ENCODE assay signal across 12 cellular contexts in the genomic region with DNA sequence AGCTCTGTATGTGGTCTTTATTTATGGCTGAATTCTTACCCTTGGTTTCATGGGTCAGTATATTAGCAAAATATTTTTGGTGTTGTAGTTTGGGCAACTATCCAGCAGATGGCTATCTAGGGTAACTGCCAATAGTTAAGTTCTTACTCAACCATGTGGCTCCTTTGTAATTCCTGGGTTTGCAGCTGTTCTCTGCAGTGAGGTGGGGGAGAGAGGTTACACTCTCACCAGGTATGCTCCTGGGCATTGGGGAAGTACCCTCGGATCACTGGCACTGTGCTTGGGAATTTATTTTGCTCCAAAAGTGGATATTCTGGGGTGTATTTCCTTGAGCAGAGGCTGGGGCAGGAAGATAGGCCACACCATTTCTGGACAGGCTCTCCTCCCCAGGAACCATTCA.
DNase-seq lines count a peak whose midpoint lies in the region; ATAC-seq, FAIRE-seq and TF ChIP-seq lines count a peak whose summit lies in the region.
"Had no signal": no experiment of that assay in that cellular context is flagged by ENCODE, and none has a peak within 500 bp of the region (broad histone marks: within the 10 kb centered on the region; RNA-seq: fewer than 3 reads in every experiment).

No MANE protein-coding gene starts in this region.

- DNase-seq in AML-193 (lab: John Stamatoyannopoulos, UW) (peak; percentile 4 to 23), HAP-1 (ENCODE audit: low spot score in 2 of 2) (peak; percentile 32 to 33), endothelial cell (ENCODE audit: low spot score) (no peak), upper lobe of right lung (no peak), pons (ENCODE audit: low spot score) (no peak), NCI-H510A treated with DMSO at 0.1 percent for 48 hours (lab: John Stamatoyannopoulos, UW) (no peak), D721Med (ENCODE audit: insufficient read length, low spot score) (no peak)
- DNase-seq: activated T-cell treated with anti-CD3 and anti-CD28 coated beads for 4 hours; CD4-positive, alpha-beta T cell; uterus had no signal

- no peaks in the 10 kb centered on the region for H3K4me1 Mint-ChIP-seq in endothelial cell (ENCODE audit: unreplicated experiment)

- H2AFZ ChIP-seq in OCI-LY1 (ENCODE audit: low read length) = no peak overlapping the region

- H3F3A ChIP-seq in OCI-LY1 (ENCODE audit: insufficient read depth, low read length) = no peaks in the 10 kb centered on the region

- no peak overlapping the region for H3K4me2 ChIP-seq in OCI-LY1 (ENCODE audit: low read length)

- in situ Hi-C loops in HAP-1 (cut with MboI; ENCODE audit: low sequenced_read_pairs) = no loop called here

- H3K9me2 ChIP-seq in OCI-LY1 (ENCODE audit: low read depth, low read length) = no peaks in the 10 kb centered on the region

- no peak overlapping the region for H3K9ac ChIP-seq in OCI-LY1 (ENCODE audit: low read length)

- H3K4me1 ChIP-seq in HAP-1 = no peaks in the 10 kb centered on the region
- H3K4me1 ChIP-seq in OCI-LY1 (ENCODE audit: insufficient read depth, low read length, severe bottlenecking) = no peaks in the 10 kb centered on the region
- H3K4me1 ChIP-seq in upper lobe of right lung = no peaks in the 10 kb centered on the region
- H3K4me1 ChIP-seq: uterus had no signal

- H3K27ac Mint-ChIP-seq in endothelial cell (ENCODE audit: unreplicated experiment) = no peak overlapping the region
- H3K27ac Mint-ChIP-seq: CD4-positive, alpha-beta T cell; memory B cell had no signal

- FAIRE-seq in D721Med (lab: Jason Lieb, UNC) = no peak

- H3K36me3 ChIP-seq in HAP-1 (replicated peaks) (no peaks in the 10 kb centered on the region), OCI-LY1 (ENCODE audit: insufficient read depth, low read length) (no peaks in the 10 kb centered on the region), upper lobe of right lung (no peaks in the 10 kb centered on the region)
- H3K36me3 ChIP-seq: uterus had no signal

- H3K27me3 ChIP-seq in HAP-1 (ENCODE audit: low read depth) = no peaks in the 10 kb centered on the region
- H3K27me3 ChIP-seq in OCI-LY1 (ENCODE audit: insufficient read depth, low read length) = no peaks in the 10 kb centered on the region
- H3K27me3 ChIP-seq in upper lobe of right lung = no peaks in the 10 kb centered on the region
- H3K27me3 ChIP-seq: uterus had no signal

- no peaks in the 10 kb centered on the region for H3K79me2 ChIP-seq in OCI-LY1 (ENCODE audit: insufficient read depth, low read length)

- peaks cover 9% of the 10 kb centered on the region; the same call in 1 of the 2 replicates for H3K9me3 ChIP-seq in HAP-1
- H3K9me3 ChIP-seq in OCI-LY1 (ENCODE audit: low read length) = no peaks in the 10 kb centered on the region
- no peaks in the 10 kb centered on the region for H3K9me3 ChIP-seq in upper lobe of right lung
- H3K9me3 ChIP-seq: uterus had no signal

- no peaks in the 10 kb centered on the region for H4K20me1 ChIP-seq in OCI-LY1 (ENCODE audit: insufficient read depth, low read length)

- H3K27me3 Mint-ChIP-seq in endothelial cell (ENCODE audit: unreplicated experiment) = peaks cover 1% of the 10 kb centered on the region
- H3K27me3 Mint-ChIP-seq: CD4-positive, alpha-beta T cell; memory B cell had no signal

- H3K4me3 Mint-ChIP-seq in endothelial cell (ENCODE audit: unreplicated experiment) = no peak overlapping the region
- H3K4me3 Mint-ChIP-seq: CD4-positive, alpha-beta T cell; memory B cell had no signal

- H3K4me3 ChIP-seq in HAP-1 (no peak overlapping the region), OCI-LY1 (ENCODE audit: low read depth, low read length, poor library complexity, severe bottlenecking) (no peak overlapping the region), upper lobe of right lung (no peak overlapping the region)
- H3K4me3 ChIP-seq: uterus had no signal

- no peak overlapping the region for H3K27ac ChIP-seq in OCI-LY1 (ENCODE audit: low read depth, low read length, poor library complexity, severe bottlenecking)
- H3K27ac ChIP-seq in upper lobe of right lung = no peak overlapping the region
- H3K27ac ChIP-seq: uterus had no signal

- ATAC-seq in upper lobe of right lung = no peak

- TF ChIP-seq CTCF in OCI-LY1 (IDR thresholded peaks at IDR 0.05; ENCODE audit: low read length) (peak; percentile 60), endothelial cell (IDR thresholded peaks at IDR 0.05; ENCODE audit: unreplicated experiment) (peak; percentile 57), upper lobe of right lung (IDR thresholded peaks at IDR 0.05) (no peak), D721Med (IDR thresholded peaks at IDR 0.05; ENCODE audit: insufficient read depth, missing control alignments) (no peak)

- H3K36me3 Mint-ChIP-seq in endothelial cell (ENCODE audit: low read depth, unreplicated experiment) = no peaks in the 10 kb centered on the region
- H3K36me3 Mint-ChIP-seq: memory B cell had no signal

- no peaks in the 10 kb centered on the region for H3K9me3 Mint-ChIP-seq in endothelial cell (ENCODE audit: unreplicated experiment)
- H3K9me3 Mint-ChIP-seq: memory B cell had no signal

- intact Hi-C loops in upper lobe of right lung (cut with DNase I) = no loop called here

Comparison
In these comparisons a context has a peak if more than half of its experiments do, and no peak if none do; other contexts are left out.
1. DNase-seq: peak in AML-193 (2 of 2) and HAP-1 (2 of 2); none in endothelial cell (single experiment), upper lobe of right lung (single experiment), pons (single experiment), NCI-H510A treated with DMSO at 0.1 percent for 48 hours (single experiment) and D721Med (single experiment).
2. CTCF ChIP-seq: peak in OCI-LY1 (single experiment) and endothelial cell (single experiment); none in upper lobe of right lung (single experiment) and D721Med (single experiment).